ENCODE assay signal across 10 cellular contexts in the genomic region with DNA sequence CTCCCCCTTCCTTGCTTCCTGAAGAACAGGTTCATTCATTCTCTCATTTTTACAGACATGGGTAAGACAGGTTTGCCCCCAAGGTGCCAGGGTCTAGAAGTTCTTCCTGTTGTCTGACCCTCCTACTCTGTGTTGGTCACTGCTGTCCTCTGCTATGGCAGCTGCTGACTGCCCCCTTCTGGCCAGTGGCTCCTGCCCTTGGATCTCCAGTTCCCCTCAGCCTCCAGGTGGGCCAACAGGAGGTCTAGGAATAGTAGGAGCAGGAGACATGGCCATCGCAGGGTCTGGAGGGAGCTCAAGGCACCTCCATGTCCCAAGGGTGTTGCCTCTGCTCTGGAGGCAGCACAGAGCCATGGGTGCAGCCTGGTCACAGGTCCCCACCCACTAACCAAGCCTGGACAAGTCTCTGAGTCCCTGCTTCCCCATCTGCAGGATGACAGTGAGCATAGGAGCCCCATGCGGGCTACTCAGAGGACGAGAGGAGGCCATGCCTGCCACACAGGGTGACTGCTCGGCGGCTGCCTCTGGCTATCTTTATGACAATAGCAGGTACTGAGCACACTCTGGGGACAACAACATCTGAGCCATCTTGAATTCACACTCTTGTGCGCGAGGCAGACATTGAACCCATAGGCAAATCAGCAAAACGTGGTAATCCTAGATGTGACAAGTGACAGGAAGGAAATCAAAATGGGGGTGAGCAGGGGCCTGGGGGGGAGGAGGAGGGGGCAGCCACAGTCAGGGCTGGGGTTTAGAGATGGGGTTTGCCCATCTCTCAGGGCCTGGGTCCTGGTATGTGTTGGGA. TPM values are rescaled to one million over a fixed set of nuclear protein-coding genes. Genes with fewer than 3 reads are reported as not detected.
DNase-seq lines count a peak whose midpoint lies in the region; ATAC-seq and TF ChIP-seq lines count a peak whose summit lies in the region.
"Had no signal": no experiment of that assay in that cellular context is flagged by ENCODE, and none has a peak within 500 bp of the region (broad histone marks: within the 10 kb centered on the region; RNA-seq: fewer than 3 reads in every experiment).

No MANE protein-coding gene starts in this region.

- no peaks in the 10 kb centered on the region for H3K9me3 ChIP-seq in OCI-LY7 (ENCODE audit: low read length)

- intact Hi-C loops in OCI-LY7 (cut with micrococcal nuclease; ENCODE audit: unreplicated experiment): no loop called here
- intact Hi-C loops in activated CD4-positive, alpha-beta T cell treated with anti-CD3 and anti-CD28 coated beads, Interleukin-2, amount 10 ng/mL, durations not matched to agents 24 days and 14 days (cut with micrococcal nuclease): no loop called here

- H3K4me1 ChIP-seq in OCI-LY7 (ENCODE audit: insufficient read depth, low read length, poor library complexity, severe bottlenecking): no peaks in the 10 kb centered on the region

- H2AFZ ChIP-seq in OCI-LY7 (ENCODE audit: low read length): no peak overlapping the region

- H3K27me3 Mint-ChIP-seq in activated CD4-positive, alpha-beta T cell treated with anti-CD3 and anti-CD28 coated beads, Interleukin-2, amount 10 ng/mL, durations not matched to agents 24 days and 14 days: no peaks in the 10 kb centered on the region

- H3K9me2 ChIP-seq in OCI-LY7 (ENCODE audit: insufficient read depth, low read length): no peaks in the 10 kb centered on the region

- no peak overlapping the region for H3K4me3 ChIP-seq in OCI-LY7 (ENCODE audit: low read depth, low read length, poor library complexity, severe bottlenecking)
- no peak overlapping the region for H3K4me3 ChIP-seq in retinal pigment epithelial cell (ENCODE audit: low read length)

- no peak overlapping the region for H3K4me2 ChIP-seq in OCI-LY7 (ENCODE audit: low read length)

- DNase-seq in NCI-H1105 treated with DMSO at 0.1 percent for 48 hours (lab: John Stamatoyannopoulos, UW) (peak; percentile 3), NCI-H1105 (lab: John Stamatoyannopoulos, UW) (no peak), OCI-LY7 (ENCODE audit: low spot score) (no peak), fibroblast of gingiva (ENCODE audit: low read depth) (peak; percentile 22), retinal pigment epithelial cell (ENCODE audit: low read depth) (no peak), medulla oblongata (ENCODE audit: extremely low spot score) (no peak)
- no peak for DNase-seq in activated CD4-positive, alpha-beta T cell treated with anti-CD3 and anti-CD28 coated beads, Interleukin-2, amount 10 ng/mL, durations not matched to agents 24 days and 14 days

- no peaks in the 10 kb centered on the region for H3K36me3 Mint-ChIP-seq in activated CD4-positive, alpha-beta T cell treated with anti-CD3 and anti-CD28 coated beads, Interleukin-2, amount 10 ng/mL, durations not matched to agents 24 days and 14 days (ENCODE audit: low read depth)

- peaks cover 4% of the 10 kb centered on the region for H3K9me3 Mint-ChIP-seq in activated CD4-positive, alpha-beta T cell treated with anti-CD3 and anti-CD28 coated beads, Interleukin-2, amount 10 ng/mL, durations not matched to agents 24 days and 14 days

- POLR2A ChIA-PET in OCI-LY7 (lab: Charles Lee): no interaction called here

- H3K36me3 ChIP-seq in OCI-LY7 (ENCODE audit: insufficient read depth, low read length): no peaks in the 10 kb centered on the region

- no peak overlapping the region for H3K27ac ChIP-seq in OCI-LY7 (ENCODE audit: low read depth, low read length, poor library complexity, severe bottlenecking)

- TF ChIP-seq CTCF in OCI-LY7 (conservative IDR thresholded peaks at IDR 0.05; ENCODE audit: low read length) (peak; percentile 58), retinal pigment epithelial cell (conservative IDR thresholded peaks at IDR 0.05; ENCODE audit: low read depth, low read length) (peak; percentile 75)

- no peak overlapping the region for H3K4me3 Mint-ChIP-seq in activated CD4-positive, alpha-beta T cell treated with anti-CD3 and anti-CD28 coated beads, Interleukin-2, amount 10 ng/mL, durations not matched to agents 24 days and 14 days
- H3K4me3 Mint-ChIP-seq: B cell had no signal

- no peaks in the 10 kb centered on the region for H3K79me2 ChIP-seq in OCI-LY7 (ENCODE audit: insufficient read depth, low read depth, low read length)

- ATAC-seq in GM21825 (IDR thresholded peaks at IDR 0.05; ENCODE audit: unreplicated experiment): no peak

- CTCF ChIA-PET in OCI-LY7 (lab: Charles Lee; ENCODE audit: unreplicated experiment): no interaction called here

- H3K4me1 Mint-ChIP-seq in activated CD4-positive, alpha-beta T cell treated with anti-CD3 and anti-CD28 coated beads, Interleukin-2, amount 10 ng/mL, durations not matched to agents 24 days and 14 days: no peaks in the 10 kb centered on the region
- H3K4me1 Mint-ChIP-seq: B cell had no signal

- no peak overlapping the region for H3K27ac Mint-ChIP-seq in activated CD4-positive, alpha-beta T cell treated with anti-CD3 and anti-CD28 coated beads, Interleukin-2, amount 10 ng/mL, durations not matched to agents 24 days and 14 days
- H3K27ac Mint-ChIP-seq: B cell had no signal

- H4K20me1 ChIP-seq in OCI-LY7 (ENCODE audit: insufficient read depth, low read length): no peaks in the 10 kb centered on the region

- no TSS peak for BruUV-seq in OCI-LY7 (replicated peaks; lab: Mats Ljungman, UMichigan)

RNA-seq across cellular contexts. Expression of a gene that starts 27.0 kb away (rescaled TPM):
- total RNA-seq in OCI-LY7 (2014; rRNA removed; shearing (Covaris generic)): not detected in 2 replicates
- total RNA-seq in OCI-LY7 (2022): not detected in 2 replicates
- total RNA-seq in activated CD4-positive, alpha-beta T cell treated with anti-CD3 and anti-CD28 coated beads, Interleukin-2, amount 10 ng/mL, durations not matched to agents 24 days and 14 days: not detected in 2 replicates
- total RNA-seq: B cell; T-helper 2 cell treated with Interferon-gamma antibody and Interleukin-4, amounts not matched to agents 100 ng/mL and 5 ng/mL, for 36 hours had no signal

RNA-seq across cellular contexts. Expression of a gene that starts 53.6 kb away (rescaled TPM):
- total RNA-seq in OCI-LY7 (2014; rRNA removed; shearing (Covaris generic)): 0.13 and 1.1 TPM in 2 replicates
- total RNA-seq in OCI-LY7 (2022): 0.10 and 0.17 TPM in 2 replicates
- total RNA-seq in activated CD4-positive, alpha-beta T cell treated with anti-CD3 and anti-CD28 coated beads, Interleukin-2, amount 10 ng/mL, durations not matched to agents 24 days and 14 days: 0.33 TPM in 1 of 2 replicates, not detected in the other

Comparison
In these comparisons a context has a peak if more than half of its experiments do, and no peak if none do; other contexts are left out.
1. DNase-seq: peak in NCI-H1105 treated with DMSO at 0.1 percent for 48 hours (single experiment) and fibroblast of gingiva (single experiment); none in NCI-H1105 (single experiment), OCI-LY7 (single experiment), retinal pigment epithelial cell (single experiment), activated CD4-positive, alpha-beta T cell treated with anti-CD3 and anti-CD28 coated beads, Interleukin-2, amount 10 ng/mL, durations not matched to agents 24 days and 14 days (single experiment) and medulla oblongata (single experiment).